Comparison of ENCODE assay signal across 8 cellular contexts in genomic region chr1:29181413-29182225, GRCh38. TPM values are rescaled to one million over a fixed set of nuclear protein-coding genes. Genes with fewer than 3 reads are reported as not detected.
DNase-seq lines count a peak whose midpoint lies in the region; ATAC-seq and TF ChIP-seq lines count a peak whose summit lies in the region.

Gene SRSF4, minus strand, starts transcription at chr1:29181900. Its CDS starts 148 bp downstream, at chr1:29181752.

- H3K27me3 Mint-ChIP-seq in activated T-helper 17 cell treated with anti-CD3 and anti-CD28 coated beads, Interleukin-2, amount 50 U/mL, for 72 hours = no peaks in the 10 kb centered on the region
- no peaks in the 10 kb centered on the region for H3K27me3 Mint-ChIP-seq in naive thymus-derived CD4-positive, alpha-beta T cell
- no peaks in the 10 kb centered on the region for H3K27me3 Mint-ChIP-seq in stimulated activated naive B cell treated with anti-CD40 and anti-IgM and Interleukin-4, amounts not matched to agents 10 μg/mL and 1 μg/mL and 100 μg/mL, for 72 hours

- POLR2A ChIA-PET in RWPE1 (lab: Yijun Ruan, JAX; ENCODE audit: low non-redundant PET) = interaction anchor here (1.0 to 1.3 kb wide), 3 partner anchors 16 to 24 kb away, joined by 3 to 7 read pairs (median 3); no protein-coding TSS in a partner anchor
- POLR2A ChIA-PET in naive thymus-derived CD4-positive, alpha-beta T cell (lab: Charles Lee) = interaction anchor here (0.5 to 3.2 kb wide), 32 partner anchors 10 to 1883 kb away, joined by 3 to 21 read pairs (median 4); partner anchors contain the start of genes ATP5IF1, EPB41, GMEB1 and MECR

- peaks cover 31% of the 10 kb centered on the region for H3K4me1 Mint-ChIP-seq in activated T-helper 17 cell treated with anti-CD3 and anti-CD28 coated beads, Interleukin-2, amount 50 U/mL, for 72 hours
- H3K4me1 Mint-ChIP-seq in naive thymus-derived CD4-positive, alpha-beta T cell = peaks cover 32 to 56% (median 50%) of the 10 kb centered on the region in 7 donors
- H3K4me1 Mint-ChIP-seq in stimulated activated naive B cell treated with anti-CD40 and anti-IgM and Interleukin-4, amounts not matched to agents 10 μg/mL and 1 μg/mL and 100 μg/mL, for 72 hours = peaks cover 18 to 35% of the 10 kb centered on the region in 2 donors

- no peaks in the 10 kb centered on the region for H3K9me3 Mint-ChIP-seq in activated T-helper 17 cell treated with anti-CD3 and anti-CD28 coated beads, Interleukin-2, amount 50 U/mL, for 72 hours
- no peaks in the 10 kb centered on the region for H3K9me3 Mint-ChIP-seq in naive thymus-derived CD4-positive, alpha-beta T cell
- H3K9me3 Mint-ChIP-seq in stimulated activated naive B cell treated with anti-CD40 and anti-IgM and Interleukin-4, amounts not matched to agents 10 μg/mL and 1 μg/mL and 100 μg/mL, for 72 hours = no peaks in the 10 kb centered on the region

- intact Hi-C loops in naive thymus-derived CD4-positive, alpha-beta T cell (cut with micrococcal nuclease) = loop anchor here (1.0 to 10.0 kb wide), 21 partner anchors 15 to 1883 kb away; partner anchors contain the start of genes MECR (in 2 of the 2), TAF12 (in 2 of the 2), YTHDF2 (in 2 of the 2) and EYA3 (in 1 of the 2)

- H3K36me3 ChIP-seq in naive thymus-derived CD4-positive, alpha-beta T cell (ENCODE audit: control insufficient read depth in 2 of 3, insufficient read depth in 3 of 3, low read length in 3 of 3) = peaks cover 0 to 7% (median 0%) of the 10 kb centered on the region in 3 experiments

- peaks cover 26 to 29% of the 10 kb centered on the region in 2 donors for H3K4me1 ChIP-seq in naive thymus-derived CD4-positive, alpha-beta T cell (ENCODE audit: control insufficient read depth in 2 of 2, insufficient read depth in 2 of 2, low read length in 2 of 2)

- H3K9me3 ChIP-seq in naive thymus-derived CD4-positive, alpha-beta T cell (ENCODE audit: control insufficient read depth in 2 of 3, low read length in 3 of 3) = no peaks in the 10 kb centered on the region

- peak within 1 kb of the TSS; percentile 94 for H3K27ac Mint-ChIP-seq in activated T-helper 17 cell treated with anti-CD3 and anti-CD28 coated beads, Interleukin-2, amount 50 U/mL, for 72 hours
- H3K27ac Mint-ChIP-seq in naive thymus-derived CD4-positive, alpha-beta T cell = peak within 1 kb of the TSS; percentile 88 to 98 (median 94)
- H3K27ac Mint-ChIP-seq in stimulated activated naive B cell treated with anti-CD40 and anti-IgM and Interleukin-4, amounts not matched to agents 10 μg/mL and 1 μg/mL and 100 μg/mL, for 72 hours = peak within 1 kb of the TSS; percentile 99

- peak; percentile 92 for ATAC-seq in activated T-helper 17 cell treated with anti-CD3 and anti-CD28 coated beads, Interleukin-2, amount 50 U/mL, for 72 hours (replicated peaks)
- ATAC-seq in naive thymus-derived CD4-positive, alpha-beta T cell = peak; percentile 97
- ATAC-seq in stimulated activated naive B cell treated with anti-CD40 and anti-IgM and Interleukin-4, amounts not matched to agents 10 μg/mL and 1 μg/mL and 100 μg/mL, for 72 hours (replicated peaks) = peak; percentile 91 to 92

- peak within 1 kb of the TSS; percentile 93 for H3K4me3 ChIP-seq in LNCaP clone FGC (ENCODE audit: low read depth, low read length)
- peak within 1 kb of the TSS; percentile 99 for H3K4me3 ChIP-seq in naive thymus-derived CD4-positive, alpha-beta T cell (ENCODE audit: low read length)

- CTCF ChIA-PET in RWPE1 (lab: Yijun Ruan, JAX) = interaction anchor here (0.7 to 1.8 kb wide), 4 partner anchors 16 to 294 kb away, joined by 3 to 13 read pairs (median 11); no protein-coding TSS in a partner anchor
- CTCF ChIA-PET in naive thymus-derived CD4-positive, alpha-beta T cell (lab: Charles Lee) = interaction anchor here (0.6 to 4.2 kb wide), 8 partner anchors 12 to 1537 kb away, joined by 3 to 46 read pairs (median 3); partner anchors contain the start of gene MED18

- TF ChIP-seq CTCF in LNCaP clone FGC (IDR thresholded peaks at IDR 0.05; ENCODE audit: control insufficient read depth, extremely low read depth, insufficient read depth) (peak; percentile 88), RWPE1 (conservative IDR thresholded peaks at IDR 0.05; ENCODE audit: low read depth) (peak; percentile 82)

- H3K4me3 Mint-ChIP-seq in activated T-helper 17 cell treated with anti-CD3 and anti-CD28 coated beads, Interleukin-2, amount 50 U/mL, for 72 hours = peak within 1 kb of the TSS; percentile 93
- H3K4me3 Mint-ChIP-seq in naive thymus-derived CD4-positive, alpha-beta T cell = peak within 1 kb of the TSS; percentile 88 to 98 (median 94)
- peak within 1 kb of the TSS; percentile 91 to 95 for H3K4me3 Mint-ChIP-seq in stimulated activated naive B cell treated with anti-CD40 and anti-IgM and Interleukin-4, amounts not matched to agents 10 μg/mL and 1 μg/mL and 100 μg/mL, for 72 hours

- no peaks in the 10 kb centered on the region for H3K27me3 ChIP-seq in naive thymus-derived CD4-positive, alpha-beta T cell (ENCODE audit: control insufficient read depth in 2 of 2, insufficient read depth in 2 of 2, low read length in 2 of 2)

- H3K36me3 Mint-ChIP-seq in activated T-helper 17 cell treated with anti-CD3 and anti-CD28 coated beads, Interleukin-2, amount 50 U/mL, for 72 hours (ENCODE audit: low read depth) = peaks cover 47% of the 10 kb centered on the region
- H3K36me3 Mint-ChIP-seq in naive thymus-derived CD4-positive, alpha-beta T cell = peaks cover 5 to 19% (median 10%) of the 10 kb centered on the region in 5 donors
- peaks cover 20 to 30% of the 10 kb centered on the region in 2 donors for H3K36me3 Mint-ChIP-seq in stimulated activated naive B cell treated with anti-CD40 and anti-IgM and Interleukin-4, amounts not matched to agents 10 μg/mL and 1 μg/mL and 100 μg/mL, for 72 hours

- peak within 1 kb of the TSS; percentile 95 for H3K27ac ChIP-seq in RWPE1
- H3K27ac ChIP-seq in naive thymus-derived CD4-positive, alpha-beta T cell (ENCODE audit: low read depth, low read length) = peak within 1 kb of the TSS; percentile 98

- DNase-seq in ELR (ENCODE audit: low read depth) = peak; percentile 97
- peak; percentile 97 for DNase-seq in H4 (ENCODE audit: low spot score)
- peak; percentile 96 for DNase-seq in LNCaP clone FGC (ENCODE audit: low read depth)
- DNase-seq in RWPE1 (ENCODE audit: low spot score) = peak; percentile 97
- peak; percentile 99 for DNase-seq in fibroblast of gingiva (ENCODE audit: low read depth)
- DNase-seq in naive thymus-derived CD4-positive, alpha-beta T cell = peak; percentile 96 to 99 (median 99)
- DNase-seq in stimulated activated naive B cell treated with anti-CD40 and anti-IgM and Interleukin-4, amounts not matched to agents 10 μg/mL and 1 μg/mL and 100 μg/mL, for 72 hours = peak; percentile 99

RNA-seq across cellular contexts. Expression of gene SRSF4, which starts in this region (rescaled TPM):
- total RNA-seq in H4 (2014; rRNA removed; shearing (Covaris generic)) = 28.9 and 29.3 TPM in 2 replicates
- total RNA-seq in activated T-helper 17 cell treated with anti-CD3 and anti-CD28 coated beads, Interleukin-2, amount 50 U/mL, for 72 hours = 100 to 1,000 TPM; 118 to 125 TPM
- total RNA-seq in naive thymus-derived CD4-positive, alpha-beta T cell = 100 to 1,000 TPM in 1 of 5 experiments, 10 to 100 TPM in 4; 77.6 to 110 (median 79.9) TPM
- polyA plus RNA-seq in naive thymus-derived CD4-positive, alpha-beta T cell = 100 to 1,000 TPM in 1 of 2 donors, 10 to 100 TPM in 1; 76.1 to 123 TPM

Comparison
In these comparisons a context has a peak if more than half of its experiments do, and no peak if none do; other contexts are left out.
1. Peak in every context shown above with its lines: DNase-seq, ATAC-seq, H3K4me3 ChIP-seq and H3K27ac ChIP-seq.